ENCODE assay signal across 1 cellular context in the genomic region with DNA sequence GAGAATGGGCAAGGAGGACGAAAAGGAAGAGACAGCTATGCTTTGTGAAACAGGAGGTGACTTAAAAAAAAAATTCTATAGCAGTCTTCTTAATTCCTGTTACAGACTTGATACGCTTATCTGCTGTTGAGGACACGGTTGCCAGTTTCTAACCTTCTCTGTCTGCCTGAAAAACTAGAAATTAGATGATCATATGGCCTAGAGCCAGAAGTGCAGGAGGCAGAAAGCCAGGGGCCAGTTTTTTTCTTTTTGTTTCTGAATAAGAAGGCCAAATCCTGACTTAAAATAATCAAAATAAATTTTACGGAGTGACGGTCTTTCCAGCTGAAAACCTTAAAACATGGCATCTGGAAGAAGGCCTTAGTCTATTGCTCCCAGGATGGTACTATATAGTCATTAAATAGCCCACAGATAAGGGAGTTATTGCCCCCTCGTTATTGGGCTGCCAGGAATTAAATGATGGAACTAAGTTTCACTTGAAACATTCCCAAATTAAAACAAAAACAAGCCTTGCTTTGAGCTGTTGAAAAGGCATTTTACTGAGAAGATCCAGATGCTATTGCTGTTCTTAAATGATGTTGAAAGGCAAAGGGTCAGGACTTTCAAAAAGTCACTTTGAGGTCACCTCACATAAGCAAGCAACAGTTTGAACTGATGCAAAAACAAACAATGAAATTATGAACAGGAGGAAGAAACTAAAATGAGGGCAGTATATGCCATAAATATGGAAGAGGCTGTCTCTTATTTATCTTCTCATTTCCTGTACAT.
TF ChIP-seq lines count a peak whose summit lies in the region.

No MANE protein-coding gene starts in this region.

TF ChIP-seq in endothelial cell of umbilical vein, 7 proteins besides CTCF, POLR2A, EP300 and RAD21 (continued from another document):
- TF ChIP-seq, protein P1, sequence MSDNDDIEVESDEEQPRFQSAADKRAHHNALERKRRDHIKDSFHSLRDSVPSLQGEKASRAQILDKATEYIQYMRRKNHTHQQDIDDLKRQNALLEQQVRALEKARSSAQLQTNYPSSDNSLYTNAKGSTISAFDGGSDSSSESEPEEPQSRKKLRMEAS (IDR thresholded peaks at IDR 0.05; ENCODE audit: insufficient read depth, insufficient read length), result no peak
- TF ChIP-seq POLR2AphosphoS5 (IDR thresholded peaks at IDR 0.05; ENCODE audit: insufficient read depth, low read depth, low read length), result no peak
